In the genomic region with DNA sequence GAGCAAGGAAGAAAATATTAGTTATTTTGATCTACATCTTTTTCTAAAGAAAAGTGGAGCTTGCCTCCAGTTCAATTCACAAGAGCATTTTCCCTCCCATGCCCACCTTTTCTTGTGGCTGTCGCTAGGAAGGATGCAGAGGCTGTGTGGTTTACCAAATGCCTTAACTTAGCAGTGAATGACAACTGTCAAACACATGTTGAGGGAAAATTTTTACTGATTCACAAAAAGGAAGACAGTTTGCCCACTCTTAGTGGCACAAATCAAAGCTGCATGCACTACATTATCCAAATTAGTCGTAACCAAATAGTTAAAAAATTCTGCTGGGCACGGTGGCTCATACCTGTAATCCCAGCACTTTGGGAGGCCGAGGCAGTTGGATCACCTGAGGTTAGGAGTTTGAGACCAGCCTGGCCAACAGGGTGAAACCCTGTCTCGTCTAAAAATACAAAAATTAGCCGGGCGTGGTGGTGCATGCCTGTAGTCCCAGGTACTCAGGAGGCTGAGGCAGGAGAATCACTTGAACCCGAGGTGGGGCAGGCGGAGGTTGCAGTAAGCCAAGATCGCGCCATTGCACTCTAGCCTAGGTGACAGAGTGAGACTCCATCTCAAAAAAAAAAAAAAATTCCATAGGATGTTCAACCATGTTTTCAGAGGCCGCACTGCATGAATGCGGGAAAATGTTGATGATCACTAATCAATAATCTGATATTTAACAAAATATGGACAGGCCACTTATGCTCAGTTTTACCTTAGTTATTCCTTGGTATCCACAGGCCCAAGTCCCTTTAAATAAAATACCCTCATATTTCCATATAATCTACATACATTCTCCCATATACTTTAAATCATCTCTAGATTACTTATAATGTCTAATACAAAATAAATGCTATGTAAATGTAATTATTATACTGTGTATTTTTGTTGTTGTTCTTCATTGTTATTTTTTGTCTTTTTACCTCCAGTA, we compare ENCODE assay signal across 16 cellular contexts. TPM values are rescaled to one million over a fixed set of nuclear protein-coding genes. Genes with fewer than 3 reads are reported as not detected.
DNase-seq lines count a peak whose midpoint lies in the region; ATAC-seq and TF ChIP-seq lines count a peak whose summit lies in the region.
"Had no signal": no experiment of that assay in that cellular context is flagged by ENCODE, and none has a peak within 500 bp of the region (broad histone marks: within the 10 kb centered on the region; RNA-seq: fewer than 3 reads in every experiment).

No MANE protein-coding gene starts in this region.

- DNase-seq in activated CD4-positive, alpha-beta T cell treated with anti-CD3 and anti-CD28 coated beads, Interleukin-2, amount 10 ng/mL, durations not matched to agents 7 days and 5 days = no peak
- no peak for DNase-seq in activated CD4-positive, alpha-beta T cell treated with anti-CD3 and anti-CD28 coated beads, Interleukin-2, amount 50 U/mL, for 1 hour
- DNase-seq in activated naive CD8-positive, alpha-beta T cell treated with anti-CD3 and anti-CD28 coated beads for 36 hours = no peak
- peak in 1 of 10 donors; percentile 20 for DNase-seq in naive thymus-derived CD8-positive, alpha-beta T cell
- DNase-seq in coronary artery (ENCODE audit: low spot score) (no peak), sciatic nerve (ENCODE audit: low spot score) (no peak)
- DNase-seq: activated CD8-positive, alpha-beta memory T cell treated with anti-CD3 and anti-CD28 coated beads, Interleukin-2, amount 50 U/mL, for 48 hours; hypothalamus; left colon; NCI-H1436 treated with DMSO at 0.1 percent for 48 hours; psoas muscle; WERI-Rb-1 had no signal

- H3K4me1 ChIP-seq in HUES64 (ENCODE audit: insufficient read depth, low read length) = no peaks in the 10 kb centered on the region

- CTCF ChIA-PET in activated CD4-positive, alpha-beta T cell treated with anti-CD3 and anti-CD28 coated beads, Interleukin-2, amount 10 ng/mL, durations not matched to agents 7 days and 5 days (lab: Charles Lee) = interaction anchor here (0.8 to 1.4 kb wide), 4 partner anchors 8 to 19 kb away, joined by 3 to 4 read pairs (median 3); a partner anchor contains a TSS

- POLR2A ChIA-PET in activated CD4-positive, alpha-beta T cell treated with anti-CD3 and anti-CD28 coated beads, Interleukin-2, amount 10 ng/mL, durations not matched to agents 7 days and 5 days (lab: Charles Lee) = no interaction called here
- POLR2A ChIA-PET in naive thymus-derived CD8-positive, alpha-beta T cell (lab: Charles Lee) = interaction anchor here (0.9 to 25.8 kb wide), 3 partner anchors 0 to 125 kb away, joined by 3 to 1109 read pairs (median 1109); a partner anchor contains a TSS

- intact Hi-C loops in sciatic nerve (cut with DNase I) = no loop called here

- 96% methylated on average over 13 of the region's 13 CpGs for WGBS in HUES64

- H3K4me1 Mint-ChIP-seq in activated CD4-positive, alpha-beta T cell treated with anti-CD3 and anti-CD28 coated beads, Interleukin-2, amount 10 ng/mL, durations not matched to agents 7 days and 5 days = peaks cover 60% of the 10 kb centered on the region
- H3K4me1 Mint-ChIP-seq in activated naive CD8-positive, alpha-beta T cell treated with anti-CD3 and anti-CD28 coated beads for 36 hours = peaks cover 69% of the 10 kb centered on the region
- H3K4me1 Mint-ChIP-seq in naive thymus-derived CD8-positive, alpha-beta T cell = peaks cover 18 to 82% (median 59%) of the 10 kb centered on the region in 4 donors

- H3K9me3 ChIP-seq in HUES64 (ENCODE audit: insufficient read depth, low read depth, low read length) = no peaks in the 10 kb centered on the region
- H3K9me3 ChIP-seq: A549, ascending aorta, psoas muscle had no signal

- H3K4me3 ChIP-seq in HUES64 (ENCODE audit: low read length) = no peak overlapping the region
- no peak overlapping the region for H3K4me3 ChIP-seq in coronary artery
- H3K4me3 ChIP-seq: A549, ascending aorta, psoas muscle had no signal

- H3K27me3 Mint-ChIP-seq in activated CD4-positive, alpha-beta T cell treated with anti-CD3 and anti-CD28 coated beads, Interleukin-2, amount 10 ng/mL, durations not matched to agents 7 days and 5 days = no peaks in the 10 kb centered on the region
- no peaks in the 10 kb centered on the region for H3K27me3 Mint-ChIP-seq in activated naive CD8-positive, alpha-beta T cell treated with anti-CD3 and anti-CD28 coated beads for 36 hours
- H3K27me3 Mint-ChIP-seq in naive thymus-derived CD8-positive, alpha-beta T cell = no peaks in the 10 kb centered on the region

- TF ChIP-seq CTCF in coronary artery (IDR thresholded peaks at IDR 0.05) = no peak

- H3K27ac ChIP-seq in HUES64 (ENCODE audit: low read depth, low read length) (peak overlapping the region; percentile 22; the same call in 1 of the 2 replicates), coronary artery (no peak overlapping the region)
- H3K27ac ChIP-seq: A549, ascending aorta, psoas muscle, WERI-Rb-1 had no signal

- H3K36me3 Mint-ChIP-seq in activated CD4-positive, alpha-beta T cell treated with anti-CD3 and anti-CD28 coated beads, Interleukin-2, amount 10 ng/mL, durations not matched to agents 7 days and 5 days (ENCODE audit: low read depth) = peaks cover 84% of the 10 kb centered on the region
- H3K36me3 Mint-ChIP-seq in activated naive CD8-positive, alpha-beta T cell treated with anti-CD3 and anti-CD28 coated beads for 36 hours = peaks cover 47% of the 10 kb centered on the region
- H3K36me3 Mint-ChIP-seq in naive thymus-derived CD8-positive, alpha-beta T cell = peaks cover 5 to 94% (median 19%) of the 10 kb centered on the region in 3 donors

- ATAC-seq in naive thymus-derived CD8-positive, alpha-beta T cell = peak in 1 of 2 donors; percentile 20
- ATAC-seq in sciatic nerve (no peak), GM18861 (IDR thresholded peaks at IDR 0.05; ENCODE audit: unreplicated experiment) (no peak)
- ATAC-seq: A549, left colon, psoas muscle had no signal

- no peak overlapping the region for H3K9ac ChIP-seq in HUES64 (ENCODE audit: low read depth, low read length)

- no peaks in the 10 kb centered on the region for H3K9me3 Mint-ChIP-seq in activated CD4-positive, alpha-beta T cell treated with anti-CD3 and anti-CD28 coated beads, Interleukin-2, amount 10 ng/mL, durations not matched to agents 7 days and 5 days
- H3K9me3 Mint-ChIP-seq in activated naive CD8-positive, alpha-beta T cell treated with anti-CD3 and anti-CD28 coated beads for 36 hours = no peaks in the 10 kb centered on the region
- no peaks in the 10 kb centered on the region for H3K9me3 Mint-ChIP-seq in naive thymus-derived CD8-positive, alpha-beta T cell

- no peaks in the 10 kb centered on the region for H3K27me3 ChIP-seq in HUES64 (ENCODE audit: insufficient read depth, low read length)
- H3K27me3 ChIP-seq: ascending aorta had no signal

- H3K27ac Mint-ChIP-seq in activated CD4-positive, alpha-beta T cell treated with anti-CD3 and anti-CD28 coated beads, Interleukin-2, amount 10 ng/mL, durations not matched to agents 7 days and 5 days = peak overlapping the region; percentile 55
- H3K27ac Mint-ChIP-seq in activated naive CD8-positive, alpha-beta T cell treated with anti-CD3 and anti-CD28 coated beads for 36 hours = peak overlapping the region; percentile 75
- H3K27ac Mint-ChIP-seq in naive thymus-derived CD8-positive, alpha-beta T cell = peak overlapping the region in 9 of 10 donors; percentile 2 to 81 (median 40)

- H3K4me3 Mint-ChIP-seq in activated CD4-positive, alpha-beta T cell treated with anti-CD3 and anti-CD28 coated beads, Interleukin-2, amount 10 ng/mL, durations not matched to agents 7 days and 5 days = no peak overlapping the region
- no peak overlapping the region for H3K4me3 Mint-ChIP-seq in activated naive CD8-positive, alpha-beta T cell treated with anti-CD3 and anti-CD28 coated beads for 36 hours
- H3K4me3 Mint-ChIP-seq in naive thymus-derived CD8-positive, alpha-beta T cell = peak overlapping the region in 4 of 10 donors; percentile 11 to 33 (median 25)

- peaks cover 99% of the 10 kb centered on the region for H3K36me3 ChIP-seq in HUES64 (ENCODE audit: insufficient read depth, low read length)

RNA-seq across cellular contexts. Expression of a gene that starts 9.0 kb away (rescaled TPM):
- 10 to 100 TPM; 29.8 to 32.9 TPM for total RNA-seq in activated CD4-positive, alpha-beta T cell treated with anti-CD3 and anti-CD28 coated beads, Interleukin-2, amount 10 ng/mL, durations not matched to agents 7 days and 5 days
- 27.5 TPM for polyA plus RNA-seq in HUES64 (2013, experiment 1 of 2)
- polyA plus RNA-seq in HUES64 (2013, experiment 2 of 2) = 27.3 TPM
- total RNA-seq in activated naive CD8-positive, alpha-beta T cell treated with anti-CD3 and anti-CD28 coated beads for 36 hours = 10 to 100 TPM; 41.2 to 50.7 TPM
- 10 to 100 TPM; 35.8 to 36.8 TPM for total RNA-seq in naive thymus-derived CD8-positive, alpha-beta T cell
- 10 to 100 TPM; 31.4 to 52.6 (median 49.3) TPM for polyA plus RNA-seq in naive thymus-derived CD8-positive, alpha-beta T cell
- total RNA-seq in sciatic nerve = 23.7 TPM

RNA-seq across cellular contexts. Expression of a gene that starts 19.9 kb away (rescaled TPM):
- total RNA-seq in activated CD4-positive, alpha-beta T cell treated with anti-CD3 and anti-CD28 coated beads, Interleukin-2, amount 10 ng/mL, durations not matched to agents 7 days and 5 days = 100 to 1,000 TPM; 425 to 469 TPM
- 474 TPM for polyA plus RNA-seq in HUES64 (2013, experiment 1 of 2)
- polyA plus RNA-seq in HUES64 (2013, experiment 2 of 2) = 461 TPM
- total RNA-seq in activated naive CD8-positive, alpha-beta T cell treated with anti-CD3 and anti-CD28 coated beads for 36 hours = 100 to 1,000 TPM; 639 to 651 TPM
- 100 to 1,000 TPM; 395 to 403 TPM for total RNA-seq in naive thymus-derived CD8-positive, alpha-beta T cell
- polyA plus RNA-seq in naive thymus-derived CD8-positive, alpha-beta T cell = 100 to 1,000 TPM; 179 to 392 (median 281) TPM
- total RNA-seq in sciatic nerve = 318 TPM
